In genomic region chr4:143858486-143858885, GRCh38 we compare ENCODE assay signal across 5 cellular contexts. TPM values are rescaled to one million over a fixed set of nuclear protein-coding genes. Genes with fewer than 3 reads are reported as not detected.
"Had no signal": no experiment of that assay in that cellular context is flagged by ENCODE, and none has a peak within 500 bp of the region (broad histone marks: within the 10 kb centered on the region; RNA-seq: fewer than 3 reads in every experiment).

No MANE protein-coding gene starts in this region.

RNA-seq across cellular contexts. Expression of gene GYPE, which starts 46.9 kb away (rescaled TPM):
- total RNA-seq: HT-29, LHCN-M2, PC-9, RPMI7951, SJCRH30 had no signal
